In genomic region chr3:52231502-52232278, GRCh38 we compare ENCODE assay signal across 8 cellular contexts. TPM values are rescaled to one million over a fixed set of nuclear protein-coding genes. Genes with fewer than 3 reads are reported as not detected.
A peak's percentile ranks its signal among the peaks of the same experiment; 100 is the strongest.
DNase-seq lines count a peak whose midpoint lies in the region; ATAC-seq lines count a peak whose summit lies in the region.

No MANE protein-coding gene starts in this region.

- peaks cover 5% of the 10 kb centered on the region for H3K36me3 Mint-ChIP-seq in IgD-negative memory B cell
- H3K36me3 Mint-ChIP-seq in T-helper 2 cell treated with Interferon-gamma antibody and Interleukin-4, amounts not matched to agents 5 μg/mL and 100 μg/mL, for 36 hours (ENCODE audit: low read depth) = peaks cover 44% of the 10 kb centered on the region

- no peak overlapping the region for H3K9ac ChIP-seq in adipocyte (ENCODE audit: low read length)

- peaks cover 67% of the 10 kb centered on the region for H3K36me3 ChIP-seq in adipocyte (ENCODE audit: control insufficient read depth, insufficient read depth, low read length, severe bottlenecking)

- H3K9me3 ChIP-seq in adipocyte (ENCODE audit: control insufficient read depth, low read length) = no peaks in the 10 kb centered on the region

- H3K27me3 ChIP-seq in adipocyte (replicated peaks; ENCODE audit: control insufficient read depth, insufficient read depth, low read length) = no peaks in the 10 kb centered on the region

- peak overlapping the region in 2 of 3 donors; percentile 46 to 82 for H3K27ac Mint-ChIP-seq in IgD-negative memory B cell
- H3K27ac Mint-ChIP-seq in T-helper 2 cell treated with Interferon-gamma antibody and Interleukin-4, amounts not matched to agents 5 μg/mL and 100 μg/mL, for 36 hours = peak overlapping the region; percentile 60

- peaks cover 22% of the 10 kb centered on the region for H3K4me1 ChIP-seq in adipocyte (ENCODE audit: control insufficient read depth, insufficient read depth, low read length)

- DNase-seq in GM03348 (ENCODE audit: low spot score) (peak; percentile 85), adipocyte (ENCODE audit: low read depth) (peak; percentile 75), iPS-NIHi11 (ENCODE audit: low spot score) (peak; percentile 85)
- DNase-seq in T-helper 2 cell treated with Interferon-gamma antibody and Interleukin-4, amounts not matched to agents 5 μg/mL and 100 μg/mL, for 36 hours (ENCODE audit: low spot score) = peak; percentile 71
- DNase-seq in stimulated activated CD4-positive, alpha-beta T cell treated with anti-CD3 and anti-CD28 coated beads, Interleukin-2, amount 100 ng/mL, for 24 hours = peak; percentile 95 to 96

- peaks cover 9 to 27% (median 27%) of the 10 kb centered on the region in 3 donors for H3K4me1 Mint-ChIP-seq in IgD-negative memory B cell
- H3K4me1 Mint-ChIP-seq in T-helper 2 cell treated with Interferon-gamma antibody and Interleukin-4, amounts not matched to agents 5 μg/mL and 100 μg/mL, for 36 hours (ENCODE audit: low read depth) = peaks cover 13% of the 10 kb centered on the region

- no peaks in the 10 kb centered on the region for H3K9me3 Mint-ChIP-seq in IgD-negative memory B cell
- no peaks in the 10 kb centered on the region for H3K9me3 Mint-ChIP-seq in T-helper 2 cell treated with Interferon-gamma antibody and Interleukin-4, amounts not matched to agents 5 μg/mL and 100 μg/mL, for 36 hours

- ATAC-seq in GM19452 (IDR thresholded peaks at IDR 0.05; ENCODE audit: unreplicated experiment) (no peak), GM19324 (IDR thresholded peaks at IDR 0.05; ENCODE audit: low FRiP score, unreplicated experiment) (no peak)

- peak overlapping the region in 2 of 4 donors; percentile 9 to 12 for H3K4me3 Mint-ChIP-seq in IgD-negative memory B cell
- H3K4me3 Mint-ChIP-seq in T-helper 2 cell treated with Interferon-gamma antibody and Interleukin-4, amounts not matched to agents 5 μg/mL and 100 μg/mL, for 36 hours = peak overlapping the region; percentile 42

- H3K27me3 Mint-ChIP-seq in IgD-negative memory B cell = no peaks in the 10 kb centered on the region
- no peaks in the 10 kb centered on the region for H3K27me3 Mint-ChIP-seq in T-helper 2 cell treated with Interferon-gamma antibody and Interleukin-4, amounts not matched to agents 5 μg/mL and 100 μg/mL, for 36 hours (ENCODE audit: low read depth)

- H3K4me3 ChIP-seq in adipocyte (ENCODE audit: low read length) = no peak overlapping the region

RNA-seq across cellular contexts. Expression of gene TLR9, which starts 6.2 kb away (rescaled TPM):
- 10.4 TPM for polyA plus RNA-seq in IgD-negative memory B cell

RNA-seq across cellular contexts. Expression of gene TWF2, which starts 7.3 kb away (rescaled TPM):
- polyA plus RNA-seq in IgD-negative memory B cell = 108 TPM

RNA-seq across cellular contexts. Expression of gene PPM1M, which starts 13.9 kb away (rescaled TPM):
- polyA plus RNA-seq in IgD-negative memory B cell = 51.3 TPM

RNA-seq across cellular contexts. Expression of gene ALAS1, which starts 33.7 kb away (rescaled TPM):
- 24.8 TPM for polyA plus RNA-seq in IgD-negative memory B cell

RNA-seq across cellular contexts. Expression of gene WDR82, which starts 46.8 kb away (rescaled TPM):
- polyA plus RNA-seq in IgD-negative memory B cell = 55.0 TPM
